8 cellular contexts compared by ENCODE assay signal in genomic region chr1:46446646-46447498, GRCh38. TPM values are rescaled to one million over a fixed set of nuclear protein-coding genes. Genes with fewer than 3 reads are reported as not detected.
A peak's percentile ranks its signal among the peaks of the same experiment; 100 is the strongest.
DNase-seq lines count a peak whose midpoint lies in the region; ATAC-seq, FAIRE-seq and TF ChIP-seq lines count a peak whose summit lies in the region.

No MANE protein-coding gene starts in this region.

- peak; percentile 94 to 99 (median 97) for TF ChIP-seq CTCF in H1 (IDR thresholded peaks at IDR 0.05; ENCODE audit: control extremely low read depth in 1 of 3, insufficient read depth in 1 of 3, low read depth in 1 of 3, low read length in 3 of 3)

- CTCF ChIA-PET in H1 (lab: Charles Lee; ENCODE audit: partially characterized antibody), result interaction anchor here (0.7 to 20.4 kb wide), 45 partner anchors 11 to 354 kb away, joined by 3 to 497 read pairs (median 5); partner anchors contain the start of genes KNCN and MKNK1

- peak overlapping the region; percentile 89 for H2BK15ac ChIP-seq in H1 (ENCODE audit: low read length)
- no peak overlapping the region for H2BK15ac ChIP-seq in mesenchymal stem cell (ENCODE audit: low read depth, poor library complexity, severe bottlenecking)

- no peak overlapping the region for H2BK12ac ChIP-seq in H1 (ENCODE audit: low read depth, low read length)
- no peak overlapping the region for H2BK12ac ChIP-seq in mesenchymal stem cell (ENCODE audit: low read length in 2 of 2)

- peak; percentile 93 to 98 for TF ChIP-seq RAD21 in H1 (IDR thresholded peaks at IDR 0.05 in 1 of 2, conservative IDR thresholded peaks at IDR 0.05 in 1 of 2; ENCODE audit: low read depth in 2 of 2, low read length in 2 of 2)

- H2AK5ac ChIP-seq in H1 (ENCODE audit: low read depth, low read length), result no peak overlapping the region
- no peak overlapping the region for H2AK5ac ChIP-seq in mesenchymal stem cell (ENCODE audit: low read length, severe bottlenecking)

- H3K79me2 ChIP-seq in H1 (ENCODE audit: control insufficient read depth in 1 of 2, insufficient read depth in 2 of 2, low read length in 2 of 2), result no peaks in the 10 kb centered on the region

- peaks cover 14% of the 10 kb centered on the region for H3K27me3 ChIP-seq in CD4-positive, CD25-positive, alpha-beta regulatory T cell (ENCODE audit: control insufficient read depth, insufficient read depth, low read length)
- peaks cover 44 to 57% (median 55%) of the 10 kb centered on the region in 4 experiments for H3K27me3 ChIP-seq in H1 (replicated peaks in 1 of 4; ENCODE audit: control insufficient read depth in 3 of 4, extremely low read depth in 1 of 4, insufficient read depth in 3 of 4, low read length in 3 of 4)
- H3K27me3 ChIP-seq in mesenchymal stem cell (ENCODE audit: control insufficient read depth in 1 of 2, insufficient read depth in 1 of 2, low read length in 2 of 2), result peaks cover 75 to 76% of the 10 kb centered on the region in 2 experiments

- peak overlapping the region; percentile 18 to 90; a peak in 2 of 4 replicates for H3K4me2 ChIP-seq in H1 (ENCODE audit: insufficient read depth in 1 of 2, low read depth in 2 of 2, low read length in 2 of 2)
- H3K4me2 ChIP-seq in mesenchymal stem cell (ENCODE audit: low read length, poor library complexity, severe bottlenecking), result no peak overlapping the region

- DNase-seq in CD4-positive, CD25-positive, alpha-beta regulatory T cell, result peak; percentile 45 to 75 (median 59)
- DNase-seq in NCI-H82 (lab: John Stamatoyannopoulos, UW) (peak; percentile 92), H1 (ENCODE audit: low read depth in 1 of 2, low spot score in 2 of 2) (peak; percentile 85 to 98), mesenchymal stem cell (peak; percentile 63)
- DNase-seq in activated CD8-positive, alpha-beta memory T cell treated with anti-CD3 and anti-CD28 coated beads for 4 hours (ENCODE audit: low read depth in 2 of 2), result peak; percentile 42 to 52
- peak; percentile 63 to 65 for DNase-seq in stimulated activated CD8-positive, alpha-beta memory T cell treated with anti-CD3 and anti-CD28 coated beads, Interleukin-15, amount 100 ng/mL, for 48 hours (ENCODE audit: low read depth in 2 of 2)

- POLR2A ChIA-PET in H1 (lab: Charles Lee; ENCODE audit: partially characterized antibody), result interaction anchor here (0.8 to 3.9 kb wide), 11 partner anchors 13 to 86 kb away, joined by 3 to 20 read pairs (median 4); no protein-coding TSS in a partner anchor

- TF ChIP-seq EP300 in H1 (IDR thresholded peaks at IDR 0.05; ENCODE audit: borderline replicate concordance in 1 of 2, low read depth in 2 of 2, low read length in 2 of 2), result no peak

- H3K56ac ChIP-seq in H1 (replicated peaks; ENCODE audit: insufficient read length, low read depth, low read length), result no peak overlapping the region

- FAIRE-seq in H1 (lab: Jason Lieb, UNC), result peak; percentile 32

- H3K9me3 ChIP-seq in CD4-positive, CD25-positive, alpha-beta regulatory T cell (ENCODE audit: control insufficient read depth in 2 of 2, low read length in 2 of 2), result no peaks in the 10 kb centered on the region
- H3K9me3 ChIP-seq in H1 (ENCODE audit: insufficient read depth in 2 of 2, low read depth in 1 of 2, low read length in 1 of 2) (no peaks in the 10 kb centered on the region), mesenchymal stem cell (ENCODE audit: control insufficient read depth, low read length) (no peaks in the 10 kb centered on the region)

- peaks cover 12% of the 10 kb centered on the region for H3K23me2 ChIP-seq in H1 (ENCODE audit: low read depth, low read length)

- TF ChIP-seq POLR2A in H1 (IDR thresholded peaks at IDR 0.05; ENCODE audit: control extremely low read depth in 1 of 2, low read depth in 2 of 2, low read length in 2 of 2), result no peak

- H3K27ac ChIP-seq in CD4-positive, CD25-positive, alpha-beta regulatory T cell (ENCODE audit: insufficient read depth, low read length, poor library complexity, severe bottlenecking), result no peak overlapping the region
- H3K27ac ChIP-seq in H1 (ENCODE audit: low read depth, low read length), result no peak overlapping the region
- H3K27ac ChIP-seq in mesenchymal stem cell (ENCODE audit: low read length, poor library complexity, severe bottlenecking), result no peak overlapping the region

- H4K91ac ChIP-seq in H1 (replicated peaks; ENCODE audit: insufficient read length, low read length) (no peak overlapping the region), mesenchymal stem cell (ENCODE audit: low read length) (no peak overlapping the region)

- peaks cover 0 to 3% (median 0%) of the 10 kb centered on the region in 7 donors for H3K9me3 Mint-ChIP-seq in CD4-positive, CD25-positive, alpha-beta regulatory T cell

- no peak overlapping the region for H3K9ac ChIP-seq in H1 (replicated peaks in 1 of 4; ENCODE audit: extremely low read depth in 1 of 4, low read depth in 3 of 4, low read length in 3 of 4)
- no peak overlapping the region for H3K9ac ChIP-seq in mesenchymal stem cell (ENCODE audit: low read length)

- H3K23ac ChIP-seq in H1 (ENCODE audit: insufficient read length) (no peak overlapping the region), mesenchymal stem cell (ENCODE audit: low read length in 2 of 2) (no peak overlapping the region)

- ATAC-seq in CD4-positive, CD25-positive, alpha-beta regulatory T cell (ENCODE audit: low read depth in 2 of 2), result peak in 1 of 2 donors; percentile 29
- ATAC-seq in HG03432 (IDR thresholded peaks at IDR 0.05; ENCODE audit: unreplicated experiment) (peak; percentile 41), GM21423 (IDR thresholded peaks at IDR 0.05; ENCODE audit: unreplicated experiment) (no peak)

- H3K27ac Mint-ChIP-seq in CD4-positive, CD25-positive, alpha-beta regulatory T cell, result no peak overlapping the region

- H3K36me3 ChIP-seq in CD4-positive, CD25-positive, alpha-beta regulatory T cell (ENCODE audit: control insufficient read depth, insufficient read depth, low read length), result no peaks in the 10 kb centered on the region
- H3K36me3 ChIP-seq in H1 (ENCODE audit: control insufficient read depth in 2 of 4, insufficient read depth in 4 of 4, low read length in 3 of 4) (no peaks in the 10 kb centered on the region), mesenchymal stem cell (ENCODE audit: control insufficient read depth in 1 of 2, insufficient read depth in 2 of 2, low read depth in 1 of 2, low read length in 2 of 2) (no peaks in the 10 kb centered on the region)

- H4K5ac ChIP-seq in H1 (ENCODE audit: insufficient read length, low read depth, low read length), result no peak overlapping the region

- peaks cover 12% of the 10 kb centered on the region for H3K4me1 ChIP-seq in CD4-positive, CD25-positive, alpha-beta regulatory T cell (ENCODE audit: control insufficient read depth, insufficient read depth, low read length, poor library complexity, severe bottlenecking)
- H3K4me1 ChIP-seq in H1 (replicated peaks in 1 of 4; ENCODE audit: control insufficient read depth in 3 of 4, insufficient read depth in 4 of 4, low read length in 3 of 4), result peaks cover 8 to 28% (median 15%) of the 10 kb centered on the region in 4 experiments
- peaks cover 13% of the 10 kb centered on the region for H3K4me1 ChIP-seq in mesenchymal stem cell (ENCODE audit: control insufficient read depth, insufficient read depth, low read depth, low read length)

- peaks cover 6 to 9% of the 10 kb centered on the region in 2 experiments for H4K20me1 ChIP-seq in H1 (replicated peaks in 1 of 2; ENCODE audit: control insufficient read depth in 1 of 2, insufficient read depth in 2 of 2, low read length in 2 of 2)

- H3K4me1 Mint-ChIP-seq in CD4-positive, CD25-positive, alpha-beta regulatory T cell, result peaks cover 11 to 22% (median 15%) of the 10 kb centered on the region in 4 donors

- H3K27me3 Mint-ChIP-seq in CD4-positive, CD25-positive, alpha-beta regulatory T cell, result peaks cover 73% of the 10 kb centered on the region

- H2AFZ ChIP-seq in H1 (ENCODE audit: low read length) (no peak overlapping the region), mesenchymal stem cell (ENCODE audit: low read depth, low read length) (no peak overlapping the region)

- H2BK20ac ChIP-seq in H1 (ENCODE audit: low read length), result peak overlapping the region; percentile 37; the same call in 1 of the 2 replicates

- no peak overlapping the region for H3K4me3 ChIP-seq in CD4-positive, CD25-positive, alpha-beta regulatory T cell (ENCODE audit: low read depth, low read length)
- H3K4me3 ChIP-seq in H1 (ENCODE audit: extremely low read depth in 1 of 4, insufficient read depth in 2 of 4, low read depth in 3 of 4, low read length in 4 of 4) (0 out of 8 replicates have a peak overlapping the region, but pooled peaks of 1 of the 4 experiments have one; percentile 61), mesenchymal stem cell (ENCODE audit: insufficient read depth in 1 of 2, low read depth in 1 of 2, low read length in 2 of 2) (no peak overlapping the region)

- H3K18ac ChIP-seq in H1 (ENCODE audit: extremely low read depth, low read length) (peak overlapping the region; percentile 35; the same call in 1 of the 2 replicates), mesenchymal stem cell (ENCODE audit: low read depth in 1 of 2, low read length in 2 of 2) (no peak overlapping the region)

- H3K4me3 Mint-ChIP-seq in CD4-positive, CD25-positive, alpha-beta regulatory T cell, result no peak overlapping the region

- H3K4ac ChIP-seq in H1 (replicated peaks; ENCODE audit: insufficient read length, low read depth, low read length) (no peak overlapping the region), mesenchymal stem cell (ENCODE audit: low read depth in 1 of 2, low read length in 2 of 2) (no peak overlapping the region)

- peaks cover 3% of the 10 kb centered on the region for H3K36me3 Mint-ChIP-seq in CD4-positive, CD25-positive, alpha-beta regulatory T cell

- H3K79me1 ChIP-seq in H1 (ENCODE audit: low read depth, low read length) (no peaks in the 10 kb centered on the region), mesenchymal stem cell (replicated peaks; ENCODE audit: low read length, poor library complexity, severe bottlenecking) (no peaks in the 10 kb centered on the region)

- H4K8ac ChIP-seq in H1 (ENCODE audit: extremely low read depth, insufficient read depth, low read length) (no peak overlapping the region; the same call in 1 of the 2 replicates), mesenchymal stem cell (ENCODE audit: low read length) (no peak overlapping the region)

- no peak overlapping the region; the same call in 1 of the 2 replicates for H2BK5ac ChIP-seq in H1 (ENCODE audit: low read depth, low read length)
- no peak overlapping the region for H2BK5ac ChIP-seq in mesenchymal stem cell (ENCODE audit: low read depth, low read length, poor library complexity, severe bottlenecking)

- H3K14ac ChIP-seq in H1 (ENCODE audit: insufficient read length) (no peak overlapping the region), mesenchymal stem cell (ENCODE audit: low read length in 2 of 2) (no peak overlapping the region)

- 19% methylated on average over 15 of the region's 15 CpGs; no CpG with 5 or more reads in 1 of the 2 experiments for WGBS in H1 (ENCODE audit: extremely low coverage in 1 of 2, insufficient coverage in 1 of 2, insufficient read length in 1 of 2, insufficient replicate concordance in 2 of 2, low coverage in 1 of 2, low lambda C conversion rate in 2 of 2, missing lambda C conversion rate in 1 of 2), 2 experiments
- WGBS in mesenchymal stem cell, result 23% methylated on average over 10 of the region's 15 CpGs

- peak overlapping the region; percentile 58 for H2BK120ac ChIP-seq in H1 (replicated peaks; ENCODE audit: low read depth, low read length)
- no peak overlapping the region for H2BK120ac ChIP-seq in mesenchymal stem cell (ENCODE audit: low read depth, low read length)

RNA-seq across cellular contexts. Expression of gene DMBX1, which starts 42.8 kb away (rescaled TPM):
- not detected for total RNA-seq in CD4-positive, CD25-positive, alpha-beta regulatory T cell
- polyA plus RNA-seq in CD4-positive, CD25-positive, alpha-beta regulatory T cell, result not detected
- 0.30 TPM in 1 of 2 replicates, not detected in the other for total RNA-seq in H1 (2021; fragmentation: NEBNext Ultra II Directional; extraction: Animal tissue kit (Norgen Biotek cat#: 25700))
- polyA plus RNA-seq in H1 (2011; rRNA removed), result 0.23 and 0.36 TPM in 2 replicates
- 0.26 TPM for polyA plus RNA-seq in H1 (2011; cell fraction: cytosol; rRNA removed)
- polyA plus RNA-seq in H1 (2011; cell fraction: nucleus; rRNA removed), result 0.53 TPM
- polyA plus RNA-seq in H1 (2012, experiment 1 of 2), result 0.24 to 0.30 TPM (median 0.27 TPM) in 4 replicates
- 0.12 TPM for polyA plus RNA-seq in H1 (2012, experiment 2 of 2)
- 0.06 TPM for polyA plus RNA-seq in H1 (2013, experiment 1 of 2)
- polyA plus RNA-seq in H1 (2013, experiment 2 of 2), result 0.09 TPM
- 0.07 and 0.41 TPM in 2 replicates for polyA minus RNA-seq in H1 (2011; rRNA and poly(A)+ RNA removed)
- 0.51 TPM for polyA minus RNA-seq in H1 (2011; cell fraction: cytosol; rRNA and poly(A)+ RNA removed)
- polyA minus RNA-seq in H1 (2011; cell fraction: nucleus; rRNA and poly(A)+ RNA removed), result 0.20 TPM
- polyA plus RNA-seq in mesenchymal stem cell (2013, experiment 1 of 2), result not detected
- polyA plus RNA-seq in mesenchymal stem cell (2013, experiment 2 of 2), result not detected

RNA-seq across cellular contexts. Expression of gene FAAH, which starts 52.8 kb away (rescaled TPM):
- total RNA-seq in CD4-positive, CD25-positive, alpha-beta regulatory T cell, result 7.3 TPM
- polyA plus RNA-seq in CD4-positive, CD25-positive, alpha-beta regulatory T cell, result 1 to 10 TPM in 3 of 4 donors, under 1 TPM in 1; 0.86 to 2.2 (median 1.6) TPM
- total RNA-seq in H1 (2021; fragmentation: NEBNext Ultra II Directional; extraction: Animal tissue kit (Norgen Biotek cat#: 25700)), result 43.5 and 47.3 TPM in 2 replicates
- 41.2 and 67.2 TPM in 2 replicates for polyA plus RNA-seq in H1 (2011; rRNA removed)
- 55.2 TPM for polyA plus RNA-seq in H1 (2011; cell fraction: cytosol; rRNA removed)
- 219 TPM for polyA plus RNA-seq in H1 (2011; cell fraction: nucleus; rRNA removed)
- 49.6 to 60.3 TPM (median 56.9 TPM) in 4 replicates for polyA plus RNA-seq in H1 (2012, experiment 1 of 2)
- 29.1 TPM for polyA plus RNA-seq in H1 (2012, experiment 2 of 2)
- polyA plus RNA-seq in H1 (2013, experiment 1 of 2), result 11.5 TPM
- polyA plus RNA-seq in H1 (2013, experiment 2 of 2), result 10.3 TPM
- polyA minus RNA-seq in H1 (2011; rRNA and poly(A)+ RNA removed), result 25.1 and 26.5 TPM in 2 replicates
- 23.8 TPM for polyA minus RNA-seq in H1 (2011; cell fraction: cytosol; rRNA and poly(A)+ RNA removed)
- 51.8 TPM for polyA minus RNA-seq in H1 (2011; cell fraction: nucleus; rRNA and poly(A)+ RNA removed)
- 0.48 TPM for polyA plus RNA-seq in mesenchymal stem cell (2013, experiment 1 of 2)
- polyA plus RNA-seq in mesenchymal stem cell (2013, experiment 2 of 2), result 0.58 TPM
